Comparison of ENCODE assay signal across 20 cellular contexts in genomic region chr2:162012565-162012869, GRCh38.
A peak's percentile ranks its signal among the peaks of the same experiment; 100 is the strongest.
DNase-seq lines count a peak whose midpoint lies in the region; ATAC-seq and TF ChIP-seq lines count a peak whose summit lies in the region.
"Had no signal": no experiment of that assay in that cellular context is flagged by ENCODE, and none has a peak within 500 bp of the region (broad histone marks: within the 10 kb centered on the region; RNA-seq: fewer than 3 reads in every experiment).

No MANE protein-coding gene starts in this region.

- peak overlapping the region; percentile 92 to 97 (median 96) for H3K27ac Mint-ChIP-seq in CD4-positive, CD25-positive, alpha-beta regulatory T cell
- peak overlapping the region; percentile 92 to 100 (median 97) for H3K27ac Mint-ChIP-seq in CD4-positive, alpha-beta memory T cell
- H3K27ac Mint-ChIP-seq in activated T-helper 1 cell treated with anti-CD3 and anti-CD28 coated beads, Interleukin-12 subunit alpha, Interleukin-12 subunit beta, Interleukin-2, Interleukin-4 antibody, amounts not matched to agents 30 ng/mL and 10 ng/mL and 1 ng/mL, durations not matched to agents 14 hours and 24 hours and 36 hours, result peak overlapping the region; percentile 90
- H3K27ac Mint-ChIP-seq: endodermal cell had no signal

- TF ChIP-seq CTCF in GM10248 (IDR thresholded peaks at IDR 0.05; ENCODE audit: control extremely low read depth, extremely low read depth, low read depth, missing control alignments), result no peak

- 48 to 55% methylated on average over 1 of the region's 1 CpG for WGBS in aorta, 2 donors

- no peaks in the 10 kb centered on the region for H3K27me3 ChIP-seq in CD4-positive, CD25-positive, alpha-beta regulatory T cell (ENCODE audit: control insufficient read depth, insufficient read depth, low read length)
- H3K27me3 ChIP-seq in CD4-positive, alpha-beta memory T cell (ENCODE audit: insufficient read depth, low read length), result no peaks in the 10 kb centered on the region
- no peaks in the 10 kb centered on the region for H3K27me3 ChIP-seq in aorta (ENCODE audit: control insufficient read depth in 1 of 2, insufficient read depth in 2 of 2, low read length in 1 of 2)
- H3K27me3 ChIP-seq: heart right ventricle, suprapubic skin had no signal

- no peaks in the 10 kb centered on the region for H3K9me3 Mint-ChIP-seq in CD4-positive, CD25-positive, alpha-beta regulatory T cell
- H3K9me3 Mint-ChIP-seq in CD4-positive, alpha-beta memory T cell, result no peaks in the 10 kb centered on the region
- H3K9me3 Mint-ChIP-seq in activated T-helper 1 cell treated with anti-CD3 and anti-CD28 coated beads, Interleukin-12 subunit alpha, Interleukin-12 subunit beta, Interleukin-2, Interleukin-4 antibody, amounts not matched to agents 30 ng/mL and 10 ng/mL and 1 ng/mL, durations not matched to agents 14 hours and 24 hours and 36 hours, result no peaks in the 10 kb centered on the region
- H3K9me3 Mint-ChIP-seq: endodermal cell, IgD-negative memory B cell, naive B cell had no signal

- H3K4me1 ChIP-seq in CD4-positive, CD25-positive, alpha-beta regulatory T cell (ENCODE audit: control insufficient read depth, insufficient read depth, low read length, poor library complexity, severe bottlenecking), result peaks cover 42% of the 10 kb centered on the region
- peaks cover 74% of the 10 kb centered on the region for H3K4me1 ChIP-seq in CD4-positive, alpha-beta memory T cell (ENCODE audit: insufficient read depth, low read length)
- H3K4me1 ChIP-seq in aorta (ENCODE audit: control insufficient read depth in 1 of 2, insufficient read depth in 2 of 2, low read length in 2 of 2), result no peaks in the 10 kb centered on the region

- no peaks in the 10 kb centered on the region for H3K27me3 Mint-ChIP-seq in CD4-positive, CD25-positive, alpha-beta regulatory T cell
- H3K27me3 Mint-ChIP-seq in CD4-positive, alpha-beta memory T cell, result no peaks in the 10 kb centered on the region
- H3K27me3 Mint-ChIP-seq in activated T-helper 1 cell treated with anti-CD3 and anti-CD28 coated beads, Interleukin-12 subunit alpha, Interleukin-12 subunit beta, Interleukin-2, Interleukin-4 antibody, amounts not matched to agents 30 ng/mL and 10 ng/mL and 1 ng/mL, durations not matched to agents 14 hours and 24 hours and 36 hours (ENCODE audit: insufficient read depth), result no peaks in the 10 kb centered on the region

- no peak for ATAC-seq in CD4-positive, CD25-positive, alpha-beta regulatory T cell (ENCODE audit: low read depth in 2 of 2)
- ATAC-seq in left colon (peak; percentile 25), aorta (ENCODE audit: low FRiP score) (no peak), HG03378 (IDR thresholded peaks at IDR 0.05; ENCODE audit: unreplicated experiment) (no peak)
- ATAC-seq: heart right ventricle had no signal

- CTCF ChIA-PET in CD4-positive, alpha-beta memory T cell (lab: Charles Lee; ENCODE audit: partially characterized antibody), result interaction anchor here (0.9 to 5.5 kb wide), 10 partner anchors 11 to 113 kb away, joined by 3 to 32 read pairs (median 10); partner anchors contain the start of gene DPP4
- CTCF ChIA-PET in GM10248 (lab: Yijun Ruan, JAX), result interaction anchor here (1.2 to 1.9 kb wide), 6 partner anchors 13 to 113 kb away, joined by 3 to 6 read pairs (median 3); no protein-coding TSS in a partner anchor

- H3K36me3 Mint-ChIP-seq in CD4-positive, CD25-positive, alpha-beta regulatory T cell, result peaks cover 11% of the 10 kb centered on the region
- peaks cover 19 to 42% of the 10 kb centered on the region in 2 donors for H3K36me3 Mint-ChIP-seq in CD4-positive, alpha-beta memory T cell
- peaks cover 83% of the 10 kb centered on the region for H3K36me3 Mint-ChIP-seq in activated T-helper 1 cell treated with anti-CD3 and anti-CD28 coated beads, Interleukin-12 subunit alpha, Interleukin-12 subunit beta, Interleukin-2, Interleukin-4 antibody, amounts not matched to agents 30 ng/mL and 10 ng/mL and 1 ng/mL, durations not matched to agents 14 hours and 24 hours and 36 hours (ENCODE audit: low read depth)
- H3K36me3 Mint-ChIP-seq: IgD-negative memory B cell, naive B cell had no signal

- DNase-seq in CD4-positive, CD25-positive, alpha-beta regulatory T cell, result peak in 1 of 3 donors; percentile 38
- no peak for DNase-seq in CD4-positive, alpha-beta memory T cell
- no peak for DNase-seq in activated T-helper 1 cell treated with anti-CD3 and anti-CD28 coated beads, Interleukin-12 subunit alpha, Interleukin-12 subunit beta, Interleukin-2, Interleukin-4 antibody, amounts not matched to agents 30 ng/mL and 10 ng/mL and 1 ng/mL, durations not matched to agents 14 hours and 24 hours and 36 hours (ENCODE audit: low spot score)
- no peak for DNase-seq in left colon
- no peak for DNase-seq in aorta
- DNase-seq in GM10248 (ENCODE audit: extremely low spot score), result no peak
- DNase-seq: amygdala; central memory CD4-positive, alpha-beta T cell; endodermal cell; heart right ventricle; naive B cell; NCI-H2081 treated with DMSO at 0.1 percent for 48 hours; NCI-H510A; stimulated activated CD4-positive, alpha-beta T cell treated with anti-CD3 and anti-CD28 coated beads, Interleukin-4, amount 100 ng/mL, for 1 hour had no signal

- no peaks in the 10 kb centered on the region for H3K36me3 ChIP-seq in CD4-positive, CD25-positive, alpha-beta regulatory T cell (ENCODE audit: control insufficient read depth, insufficient read depth, low read length)
- no peaks in the 10 kb centered on the region for H3K36me3 ChIP-seq in CD4-positive, alpha-beta memory T cell (ENCODE audit: insufficient read depth, low read length)
- H3K36me3 ChIP-seq in aorta (ENCODE audit: control insufficient read depth in 1 of 2, insufficient read depth in 2 of 2, low read length in 1 of 2), result no peaks in the 10 kb centered on the region
- H3K36me3 ChIP-seq: HAP-1, suprapubic skin had no signal

- no peaks in the 10 kb centered on the region for H3K9me3 ChIP-seq in CD4-positive, CD25-positive, alpha-beta regulatory T cell (ENCODE audit: control insufficient read depth in 2 of 2, low read length in 2 of 2)
- H3K9me3 ChIP-seq in CD4-positive, alpha-beta memory T cell (ENCODE audit: control insufficient read depth in 1 of 2, low read length in 2 of 2), result no peaks in the 10 kb centered on the region
- H3K9me3 ChIP-seq in aorta (ENCODE audit: control insufficient read depth, low read length), result no peaks in the 10 kb centered on the region
- H3K9me3 ChIP-seq: HAP-1, heart right ventricle, suprapubic skin had no signal

- POLR2A ChIA-PET in CD4-positive, alpha-beta memory T cell (lab: Charles Lee; ENCODE audit: partially characterized antibody), result interaction anchor here (0.9 to 5.0 kb wide), 14 partner anchors 11 to 306 kb away, joined by 3 to 75 read pairs (median 14); partner anchors contain the start of genes DPP4 and IFIH1
- POLR2A ChIA-PET in GM10248 (lab: Yijun Ruan, JAX), result no interaction called here

- H3K27ac ChIP-seq in CD4-positive, CD25-positive, alpha-beta regulatory T cell (ENCODE audit: insufficient read depth, low read length, poor library complexity, severe bottlenecking), result peak overlapping the region; percentile 86
- peak overlapping the region; percentile 72 for H3K27ac ChIP-seq in CD4-positive, alpha-beta memory T cell (ENCODE audit: low read depth, low read length)
- H3K27ac ChIP-seq in aorta (ENCODE audit: low read depth in 1 of 2, low read length in 2 of 2), result no peak overlapping the region
- H3K27ac ChIP-seq: HL-60, suprapubic skin had no signal

- intact Hi-C loops in CD4-positive, alpha-beta memory T cell (cut with micrococcal nuclease), result loop anchor here (5.0 to 10.0 kb wide), 2 partner anchors 775 to 848 kb away; partner anchors contain the start of gene TANK
- intact Hi-C loops in activated T-helper 1 cell treated with anti-CD3 and anti-CD28 coated beads, Interleukin-12 subunit alpha, Interleukin-12 subunit beta, Interleukin-2, Interleukin-4 antibody, amounts not matched to agents 30 ng/mL and 10 ng/mL and 1 ng/mL, durations not matched to agents 14 hours and 24 hours and 36 hours (cut with micrococcal nuclease), result loop anchor here (1.0 to 5.0 kb wide), 4 partner anchors 13 to 935 kb away; no protein-coding TSS in a partner anchor
- intact Hi-C loops in left colon (cut with DNase I, micrococcal nuclease), result no loop called here
- intact Hi-C loops in aorta (cut with DNase I), result no loop called here

- peak overlapping the region; percentile 74 for H3K4me3 ChIP-seq in CD4-positive, CD25-positive, alpha-beta regulatory T cell (ENCODE audit: low read depth, low read length)
- no peak overlapping the region for H3K4me3 ChIP-seq in CD4-positive, alpha-beta memory T cell (ENCODE audit: low read length in 2 of 2)
- H3K4me3 ChIP-seq in aorta (ENCODE audit: low read length in 2 of 2), result no peak overlapping the region
- H3K4me3 ChIP-seq: HAP-1, lung, suprapubic skin had no signal

- H3K4me3 Mint-ChIP-seq in CD4-positive, CD25-positive, alpha-beta regulatory T cell, result peak overlapping the region in 3 of 4 donors; percentile 51 to 77 (median 55)
- H3K4me3 Mint-ChIP-seq in CD4-positive, alpha-beta memory T cell, result peak overlapping the region; percentile 2 to 85 (median 66)
- H3K4me3 Mint-ChIP-seq in activated T-helper 1 cell treated with anti-CD3 and anti-CD28 coated beads, Interleukin-12 subunit alpha, Interleukin-12 subunit beta, Interleukin-2, Interleukin-4 antibody, amounts not matched to agents 30 ng/mL and 10 ng/mL and 1 ng/mL, durations not matched to agents 14 hours and 24 hours and 36 hours, result peak overlapping the region; percentile 56
- H3K4me3 Mint-ChIP-seq: endodermal cell, IgD-negative memory B cell, naive B cell had no signal

- peaks cover 28 to 81% (median 62%) of the 10 kb centered on the region in 4 donors for H3K4me1 Mint-ChIP-seq in CD4-positive, CD25-positive, alpha-beta regulatory T cell
- H3K4me1 Mint-ChIP-seq in CD4-positive, alpha-beta memory T cell, result peaks cover 52 to 83% (median 63%) of the 10 kb centered on the region in 4 donors
- H3K4me1 Mint-ChIP-seq in activated T-helper 1 cell treated with anti-CD3 and anti-CD28 coated beads, Interleukin-12 subunit alpha, Interleukin-12 subunit beta, Interleukin-2, Interleukin-4 antibody, amounts not matched to agents 30 ng/mL and 10 ng/mL and 1 ng/mL, durations not matched to agents 14 hours and 24 hours and 36 hours (ENCODE audit: low read depth), result peaks cover 95% of the 10 kb centered on the region

Comparison
In these comparisons a context has a peak if more than half of its experiments do, and no peak if none do; other contexts are left out.
1. H3K27ac ChIP-seq: peak in CD4-positive, CD25-positive, alpha-beta regulatory T cell (single experiment) and CD4-positive, alpha-beta memory T cell (single experiment); none in aorta (0 of 2).
2. intact Hi-C loops: an anchor here in CD4-positive, alpha-beta memory T cell (5.0 to 10.0 kb wide) and activated T-helper 1 cell treated with anti-CD3 and anti-CD28 coated beads, Interleukin-12 subunit alpha, Interleukin-12 subunit beta, Interleukin-2, Interleukin-4 antibody, amounts not matched to agents 30 ng/mL and 10 ng/mL and 1 ng/mL, durations not matched to agents 14 hours and 24 hours and 36 hours (1.0 to 5.0 kb wide); none called in left colon and aorta.
3. Peak in every context shown above with its lines, with median percentiles within 50 percentile points of each other: H3K27ac Mint-ChIP-seq and H3K4me3 Mint-ChIP-seq.